ENCODE assay signal across 19 cellular contexts in genomic region chr3:136146981-136147729, GRCh38. TPM values are rescaled to one million over a fixed set of nuclear protein-coding genes. Genes with fewer than 3 reads are reported as not detected.
A peak's percentile ranks its signal among the peaks of the same experiment; 100 is the strongest.
DNase-seq lines count a peak whose midpoint lies in the region; ATAC-seq, FAIRE-seq and TF ChIP-seq lines count a peak whose summit lies in the region.
"Had no signal": no experiment of that assay in that cellular context is flagged by ENCODE, and none has a peak within 500 bp of the region (broad histone marks: within the 10 kb centered on the region; RNA-seq: fewer than 3 reads in every experiment).

No MANE protein-coding gene starts in this region.

- H4K20me1 ChIP-seq in SK-N-SH (ENCODE audit: insufficient read depth): peaks cover 40% of the 10 kb centered on the region
- H4K20me1 ChIP-seq in H1 (replicated peaks in 1 of 2; ENCODE audit: control insufficient read depth in 1 of 2, insufficient read depth in 2 of 2, low read length in 2 of 2): peaks cover 2 to 9% of the 10 kb centered on the region in 2 experiments

- no peak overlapping the region for H3K56ac ChIP-seq in H1 (replicated peaks; ENCODE audit: insufficient read length, low read depth, low read length)

- no peak for TF ChIP-seq CTCF in SK-N-SH (IDR thresholded peaks at IDR 0.05)
- TF ChIP-seq CTCF in H1 (IDR thresholded peaks at IDR 0.05; ENCODE audit: control extremely low read depth in 1 of 3, insufficient read depth in 1 of 3, low read depth in 1 of 3, low read length in 3 of 3): no peak
- no peak for TF ChIP-seq CTCF in gastrocnemius medialis (IDR thresholded peaks at IDR 0.05 in 4 of 5, conservative IDR thresholded peaks at IDR 0.05 in 1 of 5)

- H2AFZ ChIP-seq in SK-N-SH (ENCODE audit: low read depth) (no peak overlapping the region), H1 (ENCODE audit: low read length) (no peak overlapping the region)
- H2AFZ ChIP-seq: PC-9 had no signal

- no peak overlapping the region for H4K91ac ChIP-seq in H1 (replicated peaks; ENCODE audit: insufficient read length, low read length)

- intact Hi-C loops in gastrocnemius medialis (cut with DNase I; ENCODE audit: low total_unique reads): no loop called here
- intact Hi-C loops in CD4-positive, alpha-beta memory T cell (cut with micrococcal nuclease): no loop called here

- no peaks in the 10 kb centered on the region for H3K9me2 ChIP-seq in SK-N-SH

- no peak for FAIRE-seq in H1 (lab: Jason Lieb, UNC)
- FAIRE-seq: A204.1 had no signal

- H3K79me1 ChIP-seq in H1 (ENCODE audit: low read depth, low read length): peaks cover 3% of the 10 kb centered on the region; the same call in 1 of the 2 replicates

- H3K27me3 ChIP-seq in SK-N-SH (ENCODE audit: insufficient read depth) (no peaks in the 10 kb centered on the region), H1 (replicated peaks in 1 of 4; ENCODE audit: control insufficient read depth in 3 of 4, extremely low read depth in 1 of 4, insufficient read depth in 3 of 4, low read length in 3 of 4) (no peaks in the 10 kb centered on the region), gastrocnemius medialis (no peaks in the 10 kb centered on the region)
- H3K27me3 ChIP-seq in CD4-positive, alpha-beta memory T cell (ENCODE audit: insufficient read depth, low read length): no peaks in the 10 kb centered on the region
- H3K27me3 ChIP-seq: colonic mucosa had no signal

- H3F3A ChIP-seq in SK-N-SH (replicated peaks; ENCODE audit: insufficient read depth): peaks cover 15% of the 10 kb centered on the region

- H2BK5ac ChIP-seq in H1 (ENCODE audit: low read depth, low read length): no peak overlapping the region

- no peak overlapping the region for H4K8ac ChIP-seq in H1 (ENCODE audit: extremely low read depth, insufficient read depth, low read length)

- H3K79me2 ChIP-seq in SK-N-SH (ENCODE audit: insufficient read depth): peaks cover 86% of the 10 kb centered on the region
- H3K79me2 ChIP-seq in H1 (ENCODE audit: control insufficient read depth in 1 of 2, insufficient read depth in 2 of 2, low read length in 2 of 2): peaks cover 5 to 26% of the 10 kb centered on the region in 2 experiments; a peak in 3 of 4 replicates

- H3K9me3 ChIP-seq in SK-N-SH: no peaks in the 10 kb centered on the region
- H3K9me3 ChIP-seq in H1 (ENCODE audit: insufficient read depth in 2 of 2, low read depth in 1 of 2, low read length in 1 of 2): no peaks in the 10 kb centered on the region
- no peaks in the 10 kb centered on the region for H3K9me3 ChIP-seq in gastrocnemius medialis
- no peaks in the 10 kb centered on the region for H3K9me3 ChIP-seq in CD4-positive, alpha-beta memory T cell (ENCODE audit: control insufficient read depth in 1 of 2, low read length in 2 of 2)
- H3K9me3 ChIP-seq: colonic mucosa had no signal

- H2AK5ac ChIP-seq in H1 (ENCODE audit: low read depth, low read length): no peak overlapping the region

- TF ChIP-seq RAD21 in SK-N-SH (IDR thresholded peaks at IDR 0.05; ENCODE audit: low read length) (no peak), H1 (IDR thresholded peaks at IDR 0.05 in 1 of 2, conservative IDR thresholded peaks at IDR 0.05 in 1 of 2; ENCODE audit: low read depth in 2 of 2, low read length in 2 of 2) (no peak)

- in situ Hi-C loops in gastrocnemius medialis (cut with MboI; ENCODE audit: low sequenced_read_pairs in 4 of 4): no loop called here

- H3K27ac Mint-ChIP-seq in CD4-positive, alpha-beta memory T cell: peak overlapping the region in 3 of 7 donors; percentile 10 to 36 (median 25)

- H2BK120ac ChIP-seq in H1 (replicated peaks; ENCODE audit: low read depth, low read length): no peak overlapping the region

- no peaks in the 10 kb centered on the region for H3K27me3 Mint-ChIP-seq in CD4-positive, alpha-beta memory T cell
- H3K27me3 Mint-ChIP-seq: CD8-positive, alpha-beta memory T cell had no signal

- H2BK20ac ChIP-seq in H1 (ENCODE audit: low read length): no peak overlapping the region

- TF ChIP-seq POLR2A in H1 (IDR thresholded peaks at IDR 0.05; ENCODE audit: control extremely low read depth in 1 of 2, low read depth in 2 of 2, low read length in 2 of 2): no peak
- TF ChIP-seq POLR2A in gastrocnemius medialis (IDR thresholded peaks at IDR 0.05): no peak

- no peak overlapping the region for H3K18ac ChIP-seq in H1 (ENCODE audit: extremely low read depth, low read length)

- no peak overlapping the region for H3K9ac ChIP-seq in SK-N-SH
- H3K9ac ChIP-seq in H1 (replicated peaks in 1 of 4; ENCODE audit: extremely low read depth in 1 of 4, low read depth in 3 of 4, low read length in 3 of 4): no peak overlapping the region
- H3K9ac ChIP-seq: KMS-11 had no signal

- peaks cover 19 to 41% of the 10 kb centered on the region in 2 donors for H3K36me3 Mint-ChIP-seq in CD4-positive, alpha-beta memory T cell

- no peak overlapping the region for H3K4ac ChIP-seq in H1 (replicated peaks; ENCODE audit: insufficient read length, low read depth, low read length)

- CTCF ChIA-PET in SK-N-SH (lab: Yijun Ruan, JAX) (no interaction called here), H1 (lab: Charles Lee; ENCODE audit: partially characterized antibody) (interaction anchor here (1.3 kb wide), 1 partner anchor 50 kb away, joined by 4 read pairs; no protein-coding TSS in a partner anchor)
- CTCF ChIA-PET in CD4-positive, alpha-beta memory T cell (lab: Charles Lee; ENCODE audit: partially characterized antibody): no interaction called here

- H2BK15ac ChIP-seq in H1 (ENCODE audit: low read length): no peak overlapping the region

- POLR2A ChIA-PET in SK-N-SH (lab: Yijun Ruan, JAX): no interaction called here
- POLR2A ChIA-PET in H1 (lab: Charles Lee; ENCODE audit: partially characterized antibody): interaction anchor here (1.3 to 1.4 kb wide), 2 partner anchors 50 to 104 kb away, joined by 3 to 5 read pairs; partner anchors contain the start of gene MSL2
- POLR2A ChIA-PET in CD4-positive, alpha-beta memory T cell (lab: Charles Lee; ENCODE audit: partially characterized antibody): interaction anchor here (0.8 to 5.0 kb wide), 2 partner anchors 13 to 49 kb away, joined by 3 to 30 read pairs; partner anchors contain the start of gene MSL2

- no peaks in the 10 kb centered on the region for H3K9me3 Mint-ChIP-seq in CD4-positive, alpha-beta memory T cell
- H3K9me3 Mint-ChIP-seq: CD8-positive, alpha-beta memory T cell had no signal

- H3K4me1 ChIP-seq in SK-N-SH (ENCODE audit: control insufficient read depth in 1 of 2, insufficient read depth in 2 of 2, low read depth in 1 of 2, low read length in 1 of 2): peaks cover 0 to 32% of the 10 kb centered on the region in 2 experiments; a peak in 3 of 4 replicates
- peaks cover 0 to 3% (median under 1%) of the 10 kb centered on the region in 4 experiments; a peak in 2 of 7 replicates for H3K4me1 ChIP-seq in H1 (replicated peaks in 1 of 4; ENCODE audit: control insufficient read depth in 3 of 4, insufficient read depth in 4 of 4, low read length in 3 of 4)
- H3K4me1 ChIP-seq in gastrocnemius medialis: peaks cover 8 to 23% of the 10 kb centered on the region in 2 donors
- peaks cover 24% of the 10 kb centered on the region for H3K4me1 ChIP-seq in CD4-positive, alpha-beta memory T cell (ENCODE audit: insufficient read depth, low read length)

- no peak for TF ChIP-seq EP300 in SK-N-SH (IDR thresholded peaks at IDR 0.05; ENCODE audit: borderline replicate concordance in 1 of 2, low read depth in 1 of 2, low read length in 1 of 2)
- no peak for TF ChIP-seq EP300 in H1 (IDR thresholded peaks at IDR 0.05; ENCODE audit: borderline replicate concordance in 1 of 2, low read depth in 2 of 2, low read length in 2 of 2)

- DNase-seq in SK-N-SH: no peak
- DNase-seq in HT1080 (ENCODE audit: low read depth): peak; percentile 52
- no peak for DNase-seq in H1 (ENCODE audit: low read depth in 1 of 2, low spot score in 2 of 2)
- DNase-seq in gastrocnemius medialis: no peak
- DNase-seq in putamen (ENCODE audit: low spot score): no peak
- DNase-seq in NCI-H524 (lab: John Stamatoyannopoulos, UW): no peak
- DNase-seq in CD4-positive, alpha-beta memory T cell: no peak
- DNase-seq: activated CD4-positive, alpha-beta T cell treated with anti-CD3 and anti-CD28 coated beads, Interleukin-2, amount 50 U/mL, for 4 hours; anterior cingulate cortex; CD8-positive, alpha-beta memory T cell; colonic mucosa; GF-D8; NCI-H1436 treated with DMSO at 0.1 percent for 48 hours; nucleus accumbens; PC-9; stimulated activated CD4-positive, alpha-beta T cell treated with anti-CD3 and anti-CD28 coated beads, Interleukin-4, amount 100 ng/mL, for 24 hours had no signal

- H3K4me3 ChIP-seq in SK-N-SH (ENCODE audit: low read depth in 2 of 2, low read length in 1 of 2) (no peak overlapping the region), H1 (ENCODE audit: extremely low read depth in 1 of 4, insufficient read depth in 2 of 4, low read depth in 3 of 4, low read length in 4 of 4) (no peak overlapping the region), gastrocnemius medialis (no peak overlapping the region)
- H3K4me3 ChIP-seq in CD4-positive, alpha-beta memory T cell (ENCODE audit: low read length in 2 of 2): no peak overlapping the region
- H3K4me3 ChIP-seq: colonic mucosa, PC-9 had no signal

- H3K4me3 Mint-ChIP-seq in CD4-positive, alpha-beta memory T cell: no peak overlapping the region
- H3K4me3 Mint-ChIP-seq: CD8-positive, alpha-beta memory T cell had no signal

- H2BK12ac ChIP-seq in H1 (ENCODE audit: low read depth, low read length): no peak overlapping the region

- no peak overlapping the region for H4K5ac ChIP-seq in H1 (ENCODE audit: insufficient read length, low read depth, low read length)

- H3K4me1 Mint-ChIP-seq in CD4-positive, alpha-beta memory T cell: peaks cover 24 to 47% (median 35%) of the 10 kb centered on the region in 4 donors

- H3K14ac ChIP-seq in H1 (ENCODE audit: insufficient read length): no peak overlapping the region

- H3K4me2 ChIP-seq in SK-N-SH (no peak overlapping the region), H1 (ENCODE audit: insufficient read depth in 1 of 2, low read depth in 2 of 2, low read length in 2 of 2) (no peak overlapping the region)
- H3K4me2 ChIP-seq: KMS-11, PC-9 had no signal

- no peak overlapping the region for H3K23ac ChIP-seq in H1 (ENCODE audit: insufficient read length)

- no peak for ATAC-seq in SK-N-SH treated with all-trans-retinoic acid at 6 μM for 48 hours
- no peak for ATAC-seq in gastrocnemius medialis

- H3K23me2 ChIP-seq in H1 (ENCODE audit: low read depth, low read length): no peaks in the 10 kb centered on the region

- peaks cover 50 to 54% of the 10 kb centered on the region in 2 experiments for H3K36me3 ChIP-seq in SK-N-SH (replicated peaks in 1 of 2; ENCODE audit: control insufficient read depth in 1 of 2, insufficient read depth in 2 of 2, low read length in 1 of 2)
- H3K36me3 ChIP-seq in H1 (ENCODE audit: control insufficient read depth in 2 of 4, insufficient read depth in 4 of 4, low read length in 3 of 4): peaks cover 0 to 19% (median 8%) of the 10 kb centered on the region in 4 experiments; a peak in 6 of 8 replicates
- H3K36me3 ChIP-seq in gastrocnemius medialis: peaks cover 0 to 7% of the 10 kb centered on the region in 2 donors
- H3K36me3 ChIP-seq in CD4-positive, alpha-beta memory T cell (ENCODE audit: insufficient read depth, low read length): peaks cover 11% of the 10 kb centered on the region
- H3K36me3 ChIP-seq: colonic mucosa had no signal

- H3K27ac ChIP-seq in SK-N-SH (ENCODE audit: low read depth in 2 of 2, low read length in 1 of 2) (no peak overlapping the region), H1 (ENCODE audit: low read depth, low read length) (no peak overlapping the region), gastrocnemius medialis (peak overlapping the region in 3 of 4 donors; percentile 12 to 37 (median 30))
- H3K27ac ChIP-seq in CD4-positive, alpha-beta memory T cell (ENCODE audit: low read depth, low read length): no peak overlapping the region
- H3K27ac ChIP-seq: colonic mucosa, KMS-11, PC-9 had no signal

- 87% methylated on average over 6 of the region's 6 CpGs for WGBS in SK-N-SH (ENCODE audit: low lambda C conversion rate)
- whole genome bisulfite sequencing in H1 (ENCODE audit: extremely low coverage in 1 of 2, insufficient coverage in 1 of 2, insufficient read length in 1 of 2, insufficient replicate concordance in 2 of 2, low coverage in 1 of 2, low lambda C conversion rate in 2 of 2, missing lambda C conversion rate in 1 of 2), 2 experiments: 85% methylated on average over 6 of the region's 6 CpGs; no CpG with 5 or more reads in 1 of the 2 experiments

RNA-seq across cellular contexts. Expression of gene MSL2, which starts 49.0 kb away (rescaled TPM):
- 2.2 and 2.4 TPM in 2 replicates for polyA plus RNA-seq in SK-N-SH (2012; rRNA removed)
- polyA plus RNA-seq in SK-N-SH (2012; cell fraction: cytosol; rRNA removed): 3.7 TPM in 2 replicates
- 1.9 and 2.4 TPM in 2 replicates for polyA plus RNA-seq in SK-N-SH (2012; cell fraction: nucleus; rRNA removed)
- 8.9 and 23.9 TPM in 2 replicates for total RNA-seq in HT1080 (2014; rRNA removed; shearing (Covaris generic))
- 19.2 and 26.3 TPM in 2 replicates for polyA plus RNA-seq in HT1080 (2015; cell fraction: cytosol; rRNA removed)
- polyA plus RNA-seq in HT1080 (2015; cell fraction: nucleus; rRNA removed): 25.3 and 29.2 TPM in 2 replicates
- 40.6 and 41.8 TPM in 2 replicates for total RNA-seq in H1 (2021; fragmentation: NEBNext Ultra II Directional; extraction: Animal tissue kit (Norgen Biotek cat#: 25700))
- 8.8 and 9.1 TPM in 2 replicates for polyA plus RNA-seq in H1 (2011; rRNA removed)
- 10.8 TPM for polyA plus RNA-seq in H1 (2011; cell fraction: cytosol; rRNA removed)
- 6.3 TPM for polyA plus RNA-seq in H1 (2011; cell fraction: nucleus; rRNA removed)
- polyA plus RNA-seq in H1 (2012, experiment 1 of 2): 11.7 to 34.4 TPM (median 17.6 TPM) in 4 replicates
- polyA plus RNA-seq in H1 (2012, experiment 2 of 2): 2.2 TPM
- 17.7 TPM for polyA plus RNA-seq in H1 (2013, experiment 1 of 2)
- 17.7 TPM for polyA plus RNA-seq in H1 (2013, experiment 2 of 2)
- 19.0 and 32.2 TPM in 2 replicates for polyA minus RNA-seq in H1 (2011; rRNA and poly(A)+ RNA removed)
- polyA minus RNA-seq in H1 (2011; cell fraction: cytosol; rRNA and poly(A)+ RNA removed): 20.9 TPM
- polyA minus RNA-seq in H1 (2011; cell fraction: nucleus; rRNA and poly(A)+ RNA removed): 16.8 TPM
- total RNA-seq in gastrocnemius medialis: 10 to 100 TPM; 18.2 to 34.7 (median 23.6) TPM
- total RNA-seq in CD4-positive, alpha-beta memory T cell: 100 to 1,000 TPM in 1 of 2 experiments, 10 to 100 TPM in 1; 98.6 to 103 TPM
- polyA plus RNA-seq in CD4-positive, alpha-beta memory T cell: 10 to 100 TPM; 36.3 to 41.1 TPM

Comparison
In these comparisons a context has a peak if more than half of its experiments do, and no peak if none do; other contexts are left out.
1. H3K27ac ChIP-seq: peak in gastrocnemius medialis (3 of 4); none in SK-N-SH (0 of 2), H1 (single experiment) and CD4-positive, alpha-beta memory T cell (single experiment).